ENCODE assay signal across 8 cellular contexts in genomic region chr16:2683041-2683440, GRCh38. TPM values are rescaled to one million over a fixed set of nuclear protein-coding genes. Genes with fewer than 3 reads are reported as not detected.
DNase-seq lines count a peak whose midpoint lies in the region; ATAC-seq and TF ChIP-seq lines count a peak whose summit lies in the region.
"Not testable (repeated sequence)": the region's sequence is repeated elsewhere in the genome, so short reads cannot be mapped to it uniquely, and the experiment has no call there.

No MANE protein-coding gene starts in this region.

- peak overlapping the region; percentile 99 for H3K4me3 Mint-ChIP-seq in activated T-cell treated with anti-CD3 and anti-CD28 coated beads, Interleukin-2, amount 50 U/mL, for 72 hours
- H3K4me3 Mint-ChIP-seq in glutamatergic neuron (ENCODE audit: unreplicated experiment) (peak overlapping the region; percentile 85), memory B cell (peak overlapping the region; percentile 80)

- H3K4me1 ChIP-seq in PC-9 (replicated peaks; ENCODE audit: insufficient read depth), result peaks cover 33% of the 10 kb centered on the region
- not testable (repeated sequence) for H3K4me1 ChIP-seq in rectal smooth muscle tissue (ENCODE audit: control insufficient read depth, insufficient read depth, low read length); uterus

- H3K27me3 ChIP-seq in PC-9 (ENCODE audit: insufficient read depth, low read depth); rectal smooth muscle tissue (ENCODE audit: control insufficient read depth, insufficient read depth, low read length); uterus: not testable (repeated sequence)

- peak overlapping the region; percentile 78 for H3K4me3 ChIP-seq in GM12865 (ENCODE audit: low read depth, low read length)
- peak overlapping the region; percentile 81 for H3K4me3 ChIP-seq in PC-9
- H3K4me3 ChIP-seq in rectal smooth muscle tissue (ENCODE audit: low read length), result peak overlapping the region; percentile 90
- peak overlapping the region; percentile 67 to 96 for H3K4me3 ChIP-seq in uterus

- POLR2A ChIA-PET in PC-9 (lab: Charles Lee; ENCODE audit: unreplicated experiment), result interaction anchor here (1.1 to 1.4 kb wide), 2 partner anchors 80 to 528 kb away, joined by 5 to 16 read pairs; partner anchors contain the start of gene TRAF7

- H3K9me3 Mint-ChIP-seq in activated T-cell treated with anti-CD3 and anti-CD28 coated beads, Interleukin-2, amount 50 U/mL, for 72 hours; glutamatergic neuron (ENCODE audit: unreplicated experiment); memory B cell: not testable (repeated sequence)

- peak overlapping the region; percentile 85 for H3K4me2 ChIP-seq in PC-9

- H2AFZ ChIP-seq in PC-9, result peak overlapping the region; percentile 88

- not testable (repeated sequence) for H3K36me3 Mint-ChIP-seq in activated T-cell treated with anti-CD3 and anti-CD28 coated beads, Interleukin-2, amount 50 U/mL, for 72 hours (ENCODE audit: insufficient read depth in 2 of 2); glutamatergic neuron (ENCODE audit: unreplicated experiment); memory B cell

- peaks cover 24% of the 10 kb centered on the region for H3F3A ChIP-seq in PC-9 (ENCODE audit: insufficient read depth, low read depth)

- intact Hi-C loops in PC-9 (cut with micrococcal nuclease; ENCODE audit: unreplicated experiment), result loop anchor here (2.0 to 5.0 kb wide), 2 partner anchors 69 to 186 kb away; partner anchors contain the start of gene SRRM2
- intact Hi-C loops in uterus (cut with DNase I; ENCODE audit: low total_unique reads), result not testable (repeated sequence)

- not testable (repeated sequence) for H3K27me3 Mint-ChIP-seq in activated T-cell treated with anti-CD3 and anti-CD28 coated beads, Interleukin-2, amount 50 U/mL, for 72 hours (ENCODE audit: low read depth); glutamatergic neuron (ENCODE audit: unreplicated experiment); memory B cell

- H3K36me3 ChIP-seq in PC-9 (ENCODE audit: low read depth); rectal smooth muscle tissue (ENCODE audit: control insufficient read depth, insufficient read depth, low read length); uterus: not testable (repeated sequence)

- not testable (repeated sequence) for TF ChIP-seq CTCF in GM12865 (IDR thresholded peaks at IDR 0.05; ENCODE audit: insufficient read depth, low read depth, low read length, missing control alignments); PC-9 (conservative IDR thresholded peaks at IDR 0.05); glutamatergic neuron (IDR thresholded peaks at IDR 0.05; ENCODE audit: partially characterized antibody, unreplicated experiment); uterus (IDR thresholded peaks at IDR 0.05)

- H3K9me3 ChIP-seq in PC-9 (ENCODE audit: insufficient read depth, low read depth); uterus: not testable (repeated sequence)

- not testable (repeated sequence) for TF ChIP-seq POLR2A in uterus (IDR thresholded peaks at IDR 0.05)

- peak overlapping the region; percentile 59 for H3K9ac ChIP-seq in rectal smooth muscle tissue (ENCODE audit: low read length)

- ATAC-seq in activated T-cell treated with anti-CD3 and anti-CD28 coated beads, Interleukin-2, amount 50 U/mL, for 72 hours (replicated peaks in 1 of 2), result peak in 1 of 2 donors; percentile 1
- ATAC-seq in memory B cell (ENCODE audit: low read depth), result not testable (repeated sequence)

- peaks cover 13% of the 10 kb centered on the region for H4K20me1 ChIP-seq in PC-9 (ENCODE audit: insufficient read depth)

- DNase-seq in GM12865 (ENCODE audit: low read depth); PC-9; activated T-cell treated with anti-CD3 and anti-CD28 coated beads, Interleukin-2, amount 50 U/mL, for 72 hours; glutamatergic neuron; memory B cell (ENCODE audit: low spot score in 2 of 2); uterus: not testable (repeated sequence)

- not testable (repeated sequence) for BruUV-seq in PC-9 (replicated peaks; lab: Mats Ljungman, UMichigan)

- peaks cover 63% of the 10 kb centered on the region for H3K79me2 ChIP-seq in PC-9 (ENCODE audit: low read depth)

- H3K27ac ChIP-seq in PC-9 (peak overlapping the region; percentile 27), cingulate gyrus (ENCODE audit: low read depth, low read length) (peak overlapping the region; percentile 74), rectal smooth muscle tissue (ENCODE audit: low read depth, low read length) (peak overlapping the region; percentile 69), uterus (peak overlapping the region; percentile 65 to 81)

- peak overlapping the region; percentile 86 for H3K27ac Mint-ChIP-seq in activated T-cell treated with anti-CD3 and anti-CD28 coated beads, Interleukin-2, amount 50 U/mL, for 72 hours
- H3K27ac Mint-ChIP-seq in glutamatergic neuron (ENCODE audit: unreplicated experiment), result peak overlapping the region; percentile 59
- peak overlapping the region; percentile 98 for H3K27ac Mint-ChIP-seq in memory B cell

- H3K9me2 ChIP-seq in PC-9 (ENCODE audit: insufficient read depth), result not testable (repeated sequence)

- peaks cover 38% of the 10 kb centered on the region for H3K4me1 Mint-ChIP-seq in activated T-cell treated with anti-CD3 and anti-CD28 coated beads, Interleukin-2, amount 50 U/mL, for 72 hours (ENCODE audit: low read depth)
- H3K4me1 Mint-ChIP-seq in glutamatergic neuron (ENCODE audit: low read depth, unreplicated experiment), result not testable (repeated sequence)
- peaks cover 20% of the 10 kb centered on the region for H3K4me1 Mint-ChIP-seq in memory B cell

- CTCF ChIA-PET in PC-9 (lab: Charles Lee), result not testable (repeated sequence)

RNA-seq across cellular contexts. Expression of gene KCTD5, which starts 0.7 kb away (rescaled TPM):
- total RNA-seq in PC-9 (2021) (60.4 and 66.5 TPM in 2 replicates), glutamatergic neuron (ENCODE audit: unreplicated experiment) (41.2 TPM), uterus (10 to 100 TPM in 2 of 4 donors, 1 to 10 TPM in 2; 4.6 to 21.6 (median 12.7) TPM)
- total RNA-seq in activated T-cell treated with anti-CD3 and anti-CD28 coated beads, Interleukin-2, amount 50 U/mL, for 72 hours, result 10 to 100 TPM; 44.8 to 50.2 TPM

RNA-seq across cellular contexts. Expression of gene PRSS27, which starts 37.0 kb away (rescaled TPM):
- total RNA-seq in PC-9 (2021) (14.8 and 21.2 TPM in 2 replicates), glutamatergic neuron (ENCODE audit: unreplicated experiment) (10.8 TPM), uterus (1 to 10 TPM in 1 of 4 donors, under 1 TPM in 1, not detected in 2; 0.83 to 1.3 TPM)
- total RNA-seq in activated T-cell treated with anti-CD3 and anti-CD28 coated beads, Interleukin-2, amount 50 U/mL, for 72 hours, result 1 to 10 TPM; 7.6 to 8.8 TPM
